In the genomic region with DNA sequence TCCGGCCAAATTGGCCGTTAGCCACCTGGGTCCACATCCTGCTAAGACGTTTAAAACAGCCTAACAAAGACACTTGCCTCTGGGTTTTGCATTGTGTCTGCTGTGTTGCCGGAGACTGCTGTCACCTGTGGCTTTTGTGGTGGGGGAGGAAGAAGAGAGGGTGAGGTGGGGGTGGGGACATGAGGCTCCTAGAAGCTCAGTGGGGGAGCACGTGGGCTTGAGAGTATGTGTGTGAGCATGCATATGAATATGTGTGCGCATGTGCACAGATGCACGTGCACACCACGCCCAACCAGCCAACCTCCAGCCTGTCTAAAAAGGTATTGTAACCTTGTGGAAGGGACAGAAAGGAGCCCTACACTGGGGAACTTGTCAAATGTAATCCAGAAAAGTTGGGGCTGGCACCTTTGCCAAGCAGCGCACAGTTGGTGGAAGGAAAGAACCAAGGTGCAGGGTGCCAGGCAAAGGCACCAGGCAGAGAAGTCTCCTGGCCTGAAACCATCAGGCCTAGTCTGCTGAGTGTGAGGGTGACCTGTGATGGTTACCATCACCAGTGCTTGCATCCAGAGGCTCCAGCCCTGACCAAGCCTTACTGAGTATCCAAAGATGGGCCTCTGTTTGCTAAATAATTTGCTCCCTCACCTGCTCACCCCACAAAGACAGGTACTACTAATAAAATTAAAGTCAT, we compare ENCODE assay signal across 8 cellular contexts. TPM values are rescaled to one million over a fixed set of nuclear protein-coding genes. Genes with fewer than 3 reads are reported as not detected.
DNase-seq lines count a peak whose midpoint lies in the region; ATAC-seq and TF ChIP-seq lines count a peak whose summit lies in the region.

No MANE protein-coding gene starts in this region.

- peaks cover 3% of the 10 kb centered on the region for H3K36me3 Mint-ChIP-seq in activated naive CD8-positive, alpha-beta T cell treated with anti-CD3 and anti-CD28 coated beads, Interleukin-2, amount 50 U/mL, for 24 hours (ENCODE audit: low read depth)
- H3K36me3 Mint-ChIP-seq in stimulated activated naive CD8-positive, alpha-beta T cell treated with anti-CD3 and anti-CD28 coated beads, Interleukin-15, Interleukin-2, amounts not matched to agents 100 ng/mL and 50 ng/mL, for 24 hours (ENCODE audit: low read depth), result no peaks in the 10 kb centered on the region

- peak overlapping the region; percentile 100 for H3K27ac ChIP-seq in OCI-LY7 (ENCODE audit: low read depth, low read length, poor library complexity, severe bottlenecking)

- peak overlapping the region; percentile 81 for H3K27ac Mint-ChIP-seq in activated naive CD8-positive, alpha-beta T cell treated with anti-CD3 and anti-CD28 coated beads, Interleukin-2, amount 50 U/mL, for 24 hours
- H3K27ac Mint-ChIP-seq in stimulated activated naive CD8-positive, alpha-beta T cell treated with anti-CD3 and anti-CD28 coated beads, Interleukin-15, Interleukin-2, amounts not matched to agents 100 ng/mL and 50 ng/mL, for 24 hours, result peak overlapping the region; percentile 81

- TF ChIP-seq POLR2A in lower leg skin (IDR thresholded peaks at IDR 0.05), result no peak

- 65 to 67% methylated on average over 6 to 9 of the region's 9 CpGs for WGBS in lower leg skin, 2 donors

- peak overlapping the region; percentile 70 for H3K4me2 ChIP-seq in OCI-LY7 (ENCODE audit: low read length)

- no peaks in the 10 kb centered on the region for H3K79me2 ChIP-seq in OCI-LY7 (ENCODE audit: insufficient read depth, low read depth, low read length)

- H3K4me3 ChIP-seq in OCI-LY7 (ENCODE audit: low read depth, low read length, poor library complexity, severe bottlenecking) (no peak overlapping the region), lower leg skin (ENCODE audit: low read depth, poor library complexity, severe bottlenecking) (no peak overlapping the region)

- H3K4me3 Mint-ChIP-seq in activated naive CD8-positive, alpha-beta T cell treated with anti-CD3 and anti-CD28 coated beads, Interleukin-2, amount 50 U/mL, for 24 hours, result peak overlapping the region; percentile 36
- peak overlapping the region; percentile 41 for H3K4me3 Mint-ChIP-seq in stimulated activated naive CD8-positive, alpha-beta T cell treated with anti-CD3 and anti-CD28 coated beads, Interleukin-15, Interleukin-2, amounts not matched to agents 100 ng/mL and 50 ng/mL, for 24 hours

- intact Hi-C loops in OCI-LY7 (cut with micrococcal nuclease; ENCODE audit: unreplicated experiment), result loop anchor here (1.0 to 10.0 kb wide), 2 partner anchors 11 to 315 kb away; no protein-coding TSS in a partner anchor
- intact Hi-C loops in head of caudate nucleus (cut with DNase I), result no loop called here
- intact Hi-C loops in lower leg skin (cut with DNase I; ENCODE audit: low total_unique reads), result no loop called here

- no peaks in the 10 kb centered on the region for H3K36me3 ChIP-seq in OCI-LY7 (ENCODE audit: insufficient read depth, low read length)

- no peaks in the 10 kb centered on the region for H3K9me2 ChIP-seq in OCI-LY7 (ENCODE audit: insufficient read depth, low read length)

- POLR2A ChIA-PET in OCI-LY7 (lab: Charles Lee), result interaction anchor here (0.7 to 7.9 kb wide), 6 partner anchors 8 to 86 kb away, joined by 3 to 126 read pairs (median 17); partner anchors contain the start of gene SASH3

- no peaks in the 10 kb centered on the region for H4K20me1 ChIP-seq in OCI-LY7 (ENCODE audit: insufficient read depth, low read length)

- peaks cover 68% of the 10 kb centered on the region for H3K4me1 Mint-ChIP-seq in activated naive CD8-positive, alpha-beta T cell treated with anti-CD3 and anti-CD28 coated beads, Interleukin-2, amount 50 U/mL, for 24 hours
- peaks cover 72% of the 10 kb centered on the region for H3K4me1 Mint-ChIP-seq in stimulated activated naive CD8-positive, alpha-beta T cell treated with anti-CD3 and anti-CD28 coated beads, Interleukin-15, Interleukin-2, amounts not matched to agents 100 ng/mL and 50 ng/mL, for 24 hours (ENCODE audit: low read depth)

- ATAC-seq in HG02588 (IDR thresholded peaks at IDR 0.05; ENCODE audit: unreplicated experiment), result peak; percentile 40
- peak; percentile 83 for ATAC-seq in activated naive CD8-positive, alpha-beta T cell treated with anti-CD3 and anti-CD28 coated beads, Interleukin-2, amount 50 U/mL, for 24 hours

- H3K4me1 ChIP-seq in OCI-LY7 (ENCODE audit: insufficient read depth, low read length, poor library complexity, severe bottlenecking), result peaks cover 88% of the 10 kb centered on the region

- no peaks in the 10 kb centered on the region for H3K9me3 Mint-ChIP-seq in activated naive CD8-positive, alpha-beta T cell treated with anti-CD3 and anti-CD28 coated beads, Interleukin-2, amount 50 U/mL, for 24 hours
- H3K9me3 Mint-ChIP-seq in stimulated activated naive CD8-positive, alpha-beta T cell treated with anti-CD3 and anti-CD28 coated beads, Interleukin-15, Interleukin-2, amounts not matched to agents 100 ng/mL and 50 ng/mL, for 24 hours, result no peaks in the 10 kb centered on the region

- no peak for TF ChIP-seq CTCF in OCI-LY7 (conservative IDR thresholded peaks at IDR 0.05; ENCODE audit: low read length)
- no peak for TF ChIP-seq CTCF in lower leg skin (IDR thresholded peaks at IDR 0.05)

- no peaks in the 10 kb centered on the region for H3K27me3 Mint-ChIP-seq in activated naive CD8-positive, alpha-beta T cell treated with anti-CD3 and anti-CD28 coated beads, Interleukin-2, amount 50 U/mL, for 24 hours
- no peaks in the 10 kb centered on the region for H3K27me3 Mint-ChIP-seq in stimulated activated naive CD8-positive, alpha-beta T cell treated with anti-CD3 and anti-CD28 coated beads, Interleukin-15, Interleukin-2, amounts not matched to agents 100 ng/mL and 50 ng/mL, for 24 hours

- H3K9me3 ChIP-seq in OCI-LY7 (ENCODE audit: low read length), result 0 out of 2 replicates have a peak, but pooled peaks cover 4% of the 10 kb centered on the region

- TSS peak; percentile 84 for BruUV-seq in OCI-LY7 (replicated peaks; lab: Mats Ljungman, UMichigan)

- CTCF ChIA-PET in OCI-LY7 (lab: Charles Lee; ENCODE audit: unreplicated experiment), result interaction anchor here (1.0 to 1.6 kb wide), 3 partner anchors 8 to 11 kb away, joined by 3 to 4 read pairs (median 3); no protein-coding TSS in a partner anchor

- H2AFZ ChIP-seq in OCI-LY7 (ENCODE audit: low read length), result no peak overlapping the region

- DNase-seq in GF-D8 (lab: John Stamatoyannopoulos, UW), result peak; percentile 19
- peak; percentile 96 for DNase-seq in OCI-LY7 (ENCODE audit: low spot score)
- peak; percentile 63 for DNase-seq in activated naive CD8-positive, alpha-beta T cell treated with anti-CD3 and anti-CD28 coated beads, Interleukin-2, amount 50 U/mL, for 24 hours
- DNase-seq in GOT3 (lab: John Stamatoyannopoulos, UW), result no peak
- no peak for DNase-seq in head of caudate nucleus
- no peak for DNase-seq in lower leg skin (ENCODE audit: low spot score in 2 of 2)

RNA-seq across cellular contexts. Expression of gene SASH3, which starts 10.1 kb away (rescaled TPM):
- total RNA-seq in OCI-LY7 (2014; rRNA removed; shearing (Covaris generic)), result 163 and 194 TPM in 2 replicates
- total RNA-seq in OCI-LY7 (2022) (150 and 157 TPM in 2 replicates), lower leg skin (1 to 10 TPM in 3 of 4 donors, under 1 TPM in 1; 0.25 to 3.4 (median 1.6) TPM)

RNA-seq across cellular contexts. Expression of gene XPNPEP2, which starts 30.8 kb away (rescaled TPM):
- total RNA-seq in OCI-LY7 (2014; rRNA removed; shearing (Covaris generic)), result not detected in 2 replicates
- total RNA-seq in OCI-LY7 (2022), result not detected in 2 replicates
- 1 to 10 TPM; 1.3 to 5.0 (median 2.2) TPM for total RNA-seq in lower leg skin

Comparison
In these comparisons a context has a peak if more than half of its experiments do, and no peak if none do; other contexts are left out.
1. DNase-seq: peak in GF-D8 (single experiment), OCI-LY7 (single experiment) and activated naive CD8-positive, alpha-beta T cell treated with anti-CD3 and anti-CD28 coated beads, Interleukin-2, amount 50 U/mL, for 24 hours (single experiment); none in GOT3 (single experiment), head of caudate nucleus (0 of 42) and lower leg skin (0 of 2).
2. RNA of gene SASH3, which starts 10.1 kb away (total RNA-seq): 150 to 194 TPM in OCI-LY7; 0.25 to 3.4 TPM in lower leg skin; every median in the first group is over 10 times any median in the second.